Comparison of ENCODE assay signal across 1 cellular context in the genomic region with DNA sequence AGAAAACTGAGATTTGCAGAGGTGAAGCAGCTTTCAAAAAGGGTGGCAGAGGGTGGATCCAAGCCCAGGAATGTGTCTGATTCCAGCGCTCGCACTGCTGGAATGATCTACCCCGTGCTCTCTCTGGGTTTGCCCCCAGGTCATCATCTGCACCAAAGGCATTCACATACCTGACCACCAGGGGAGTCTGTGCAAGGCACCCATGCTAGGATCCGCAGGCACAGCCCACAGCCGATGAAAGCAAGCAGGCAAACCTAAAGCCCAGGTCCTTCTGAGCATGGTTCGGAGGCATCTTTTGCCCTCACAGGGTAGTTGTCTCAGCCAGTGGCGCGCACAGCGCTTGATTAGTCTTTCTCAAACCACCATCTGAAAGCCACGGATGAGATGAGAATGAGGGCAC.
TF ChIP-seq lines count a peak whose summit lies in the region.

No MANE protein-coding gene starts in this region.

TF ChIP-seq in GM12878, 131 proteins besides CTCF, POLR2A, EP300 and RAD21 (continued from another document):
- no peak for TF ChIP-seq PRDM15 (CRISPR knock-in tag; IDR thresholded peaks at IDR 0.05)
- no peak for TF ChIP-seq ZNF24 (IDR thresholded peaks at IDR 0.05)
- no peak for TF ChIP-seq MTA2 (IDR thresholded peaks at IDR 0.05; ENCODE audit: low read depth)
- TF ChIP-seq PAX8 (IDR thresholded peaks at IDR 0.05) = no peak
- no peak for TF ChIP-seq IRF5 (IDR thresholded peaks at IDR 0.05; ENCODE audit: borderline replicate concordance)
- TF ChIP-seq SMAD1 (IDR thresholded peaks at IDR 0.05; ENCODE audit: low read depth, partially characterized antibody) = no peak
- no peak for TF ChIP-seq BCLAF1 (IDR thresholded peaks at IDR 0.05)
- no peak for TF ChIP-seq HSF1 (IDR thresholded peaks at IDR 0.05; ENCODE audit: low read depth, low read length)
- no peak for TF ChIP-seq SREBF1 (IDR thresholded peaks at IDR 0.05; ENCODE audit: low read length)
